21 cellular contexts compared by ENCODE assay signal in genomic region chr9:98229620-98230019, GRCh38.
"Had no signal": no experiment of that assay in that cellular context is flagged by ENCODE, and none has a peak within 500 bp of the region (broad histone marks: within the 10 kb centered on the region; RNA-seq: fewer than 3 reads in every experiment).

No MANE protein-coding gene starts in this region.

- ATAC-seq: activated CD8-positive, alpha-beta T cell treated with anti-CD3 and anti-CD28 coated beads for 36 hours; activated T-helper 17 cell treated with anti-CD3 and anti-CD28 coated beads, Interleukin-2, amount 50 U/mL, for 72 hours; body of pancreas; foreskin keratinocyte; pancreas; sciatic nerve; stimulated activated effector memory CD8-positive, alpha-beta T cell treated with anti-CD3 and anti-CD28 coated beads, Interleukin-12 subunit alpha, Interleukin-12 subunit beta, amount 100 ng/mL, for 72 hours had no signal

- H3K27me3 Mint-ChIP-seq: activated B cell treated with CpG ODN at 0.5 μM for 24 hours; activated CD8-positive, alpha-beta T cell treated with anti-CD3 and anti-CD28 coated beads for 36 hours; activated T-helper 17 cell treated with anti-CD3 and anti-CD28 coated beads, Interleukin-2, amount 50 U/mL, for 72 hours had no signal

- DNase-seq: activated B cell treated with CpG ODN at 0.5 μM for 24 hours; activated CD4-positive, alpha-beta T cell treated with anti-CD3 and anti-CD28 coated beads for 4 hours; activated CD8-positive, alpha-beta T cell treated with anti-CD3 and anti-CD28 coated beads for 36 hours; activated naive CD4-positive, alpha-beta T cell; activated T-cell treated with anti-CD3 and anti-CD28 coated beads, Interleukin-2, amount 50 U/mL, for 1 hour; body of pancreas; caudate nucleus; dorsolateral prefrontal cortex; foreskin keratinocyte; glutamatergic neuron; kidney; mammary epithelial cell; pancreas; stimulated activated CD4-positive, alpha-beta T cell treated with anti-CD3 and anti-CD28 coated beads, Interleukin-4, amount 100 ng/mL, for 24 hours; T-helper 2 cell; upper lobe of right lung had no signal

- H3K9me3 ChIP-seq: body of pancreas, pancreas, thoracic aorta, upper lobe of right lung had no signal

- H3K9me3 Mint-ChIP-seq: activated B cell treated with CpG ODN at 0.5 μM for 24 hours; activated CD8-positive, alpha-beta T cell treated with anti-CD3 and anti-CD28 coated beads for 36 hours; activated T-helper 17 cell treated with anti-CD3 and anti-CD28 coated beads, Interleukin-2, amount 50 U/mL, for 72 hours; neural crest cell; stimulated activated effector memory CD8-positive, alpha-beta T cell treated with anti-CD3 and anti-CD28 coated beads, Interleukin-12 subunit alpha, Interleukin-12 subunit beta, amount 100 ng/mL, for 72 hours had no signal

- H3K36me3 ChIP-seq: pancreas had no signal

- H3K4me1 ChIP-seq: pancreas had no signal

- H3K4me3 ChIP-seq: body of pancreas, dorsolateral prefrontal cortex, pancreas, thoracic aorta, upper lobe of right lung had no signal

- H3K27me3 ChIP-seq: body of pancreas, dorsolateral prefrontal cortex, foreskin keratinocyte, pancreas, upper lobe of right lung had no signal

- H3K27ac Mint-ChIP-seq: activated B cell treated with CpG ODN at 0.5 μM for 24 hours; activated CD8-positive, alpha-beta T cell treated with anti-CD3 and anti-CD28 coated beads for 36 hours; activated T-helper 17 cell treated with anti-CD3 and anti-CD28 coated beads, Interleukin-2, amount 50 U/mL, for 72 hours; stimulated activated effector memory CD8-positive, alpha-beta T cell treated with anti-CD3 and anti-CD28 coated beads, Interleukin-12 subunit alpha, Interleukin-12 subunit beta, amount 100 ng/mL, for 72 hours had no signal

- H3K27ac ChIP-seq: body of pancreas, foreskin keratinocyte, pancreas, thoracic aorta, upper lobe of right lung had no signal

- H3K4me3 Mint-ChIP-seq: activated B cell treated with CpG ODN at 0.5 μM for 24 hours; activated CD8-positive, alpha-beta T cell treated with anti-CD3 and anti-CD28 coated beads for 36 hours; activated T-helper 17 cell treated with anti-CD3 and anti-CD28 coated beads, Interleukin-2, amount 50 U/mL, for 72 hours; neural crest cell; stimulated activated effector memory CD8-positive, alpha-beta T cell treated with anti-CD3 and anti-CD28 coated beads, Interleukin-12 subunit alpha, Interleukin-12 subunit beta, amount 100 ng/mL, for 72 hours had no signal
